In genomic region chr4:152117054-152117453, GRCh38 we compare ENCODE assay signal across 29 cellular contexts.
DNase-seq lines count a peak whose midpoint lies in the region; ATAC-seq and TF ChIP-seq lines count a peak whose summit lies in the region.
"Had no signal": no experiment of that assay in that cellular context is flagged by ENCODE, and none has a peak within 500 bp of the region (broad histone marks: within the 10 kb centered on the region; RNA-seq: fewer than 3 reads in every experiment).

No MANE protein-coding gene starts in this region.

- no peak overlapping the region for H2BK120ac ChIP-seq in H9 (ENCODE audit: low read depth, low read length, poor library complexity, severe bottlenecking)

- ATAC-seq in activated CD8-positive, alpha-beta T cell treated with anti-CD3 and anti-CD28 coated beads for 36 hours, result no peak
- ATAC-seq in activated CD8-positive, alpha-beta T cell treated with anti-CD3 and anti-CD28 coated beads, Interleukin-2, amount 10 ng/mL, durations not matched to agents 7 days and 5 days, result no peak
- ATAC-seq in T-helper 17 cell (no peak), naive B cell (ENCODE audit: low read depth in 2 of 2) (no peak), upper lobe of left lung (ENCODE audit: low FRiP score in 2 of 2) (no peak)
- ATAC-seq: activated CD8-positive, alpha-beta memory T cell treated with anti-CD3 and anti-CD28 coated beads, Interleukin-2, amount 10 ng/mL, durations not matched to agents 7 days and 5 days; body of pancreas had no signal

- CTCF ChIA-PET in activated CD8-positive, alpha-beta T cell treated with anti-CD3 and anti-CD28 coated beads for 36 hours (lab: Charles Lee), result no interaction called here
- CTCF ChIA-PET in activated CD8-positive, alpha-beta T cell treated with anti-CD3 and anti-CD28 coated beads, Interleukin-2, amount 10 ng/mL, durations not matched to agents 7 days and 5 days (lab: Charles Lee), result no interaction called here

- POLR2A ChIA-PET in activated CD8-positive, alpha-beta T cell treated with anti-CD3 and anti-CD28 coated beads for 36 hours (lab: Charles Lee), result no interaction called here
- POLR2A ChIA-PET in activated CD8-positive, alpha-beta T cell treated with anti-CD3 and anti-CD28 coated beads, Interleukin-2, amount 10 ng/mL, durations not matched to agents 7 days and 5 days (lab: Charles Lee), result no interaction called here

- 91 to 92% methylated on average over 3 of the region's 3 CpGs for WGBS in upper lobe of left lung, 2 donors
- WGBS in H9 (ENCODE audit: extremely low coverage, insufficient read length, low lambda C conversion rate), result no CpG with 5 or more reads among the region's 3 CpGs

- intact Hi-C loops in activated CD8-positive, alpha-beta T cell treated with anti-CD3 and anti-CD28 coated beads for 36 hours (cut with micrococcal nuclease), result no loop called here

- H3K4me3 ChIP-seq in BLaER1 treated with 17β-estradiol and CSF1 and Interleukin-3, amounts not matched to agents 10 nM and 100 nM, result no peak overlapping the region
- H3K4me3 ChIP-seq in upper lobe of left lung, result no peak overlapping the region
- H3K4me3 ChIP-seq: body of pancreas, heart right ventricle, MG63, sigmoid colon, tibial artery had no signal

- no peak overlapping the region for H2AK5ac ChIP-seq in H9 (ENCODE audit: insufficient read length, low read length)

- peaks cover 54% of the 10 kb centered on the region for H3K4me1 Mint-ChIP-seq in activated CD8-positive, alpha-beta T cell treated with anti-CD3 and anti-CD28 coated beads for 36 hours (ENCODE audit: low read depth)
- peaks cover 41% of the 10 kb centered on the region for H3K4me1 Mint-ChIP-seq in activated CD8-positive, alpha-beta T cell treated with anti-CD3 and anti-CD28 coated beads, Interleukin-2, amount 10 ng/mL, durations not matched to agents 7 days and 5 days (ENCODE audit: low read depth)
- H3K4me1 Mint-ChIP-seq in T-helper 17 cell (peaks cover 39% of the 10 kb centered on the region), naive B cell (peaks cover 20 to 21% (median 20%) of the 10 kb centered on the region in 3 donors), H9 (peaks cover 5 to 12% of the 10 kb centered on the region in 2 experiments; a peak in 2 of 4 replicates)

- H3K4me1 ChIP-seq in BLaER1 treated with 17β-estradiol and CSF1 and Interleukin-3, amounts not matched to agents 10 nM and 100 nM, result peaks cover 32 to 68% (median 55%) of the 10 kb centered on the region in 10 experiments
- peaks cover 0 to 7% (median 4%) of the 10 kb centered on the region in 4 donors for H3K4me1 ChIP-seq in upper lobe of left lung
- no peaks in the 10 kb centered on the region for H3K4me1 ChIP-seq in H9 (ENCODE audit: insufficient read depth, low read length)
- H3K4me1 ChIP-seq: body of pancreas, Caco-2, sigmoid colon had no signal

- no peak for TF ChIP-seq EP300 in upper lobe of left lung (IDR thresholded peaks at IDR 0.05)

- H3K79me1 ChIP-seq in H9 (ENCODE audit: insufficient read depth, low read depth, low read length, poor library complexity, severe bottlenecking), result no peaks in the 10 kb centered on the region

- no peak overlapping the region for H4K91ac ChIP-seq in H9 (ENCODE audit: insufficient read length, low read depth, low read length)

- no peak for TF ChIP-seq POLR2A in upper lobe of left lung (IDR thresholded peaks at IDR 0.05)

- no peak overlapping the region for H3K4ac ChIP-seq in H9 (ENCODE audit: low read depth, low read length)

- H3K9me3 Mint-ChIP-seq in activated CD8-positive, alpha-beta T cell treated with anti-CD3 and anti-CD28 coated beads for 36 hours, result peaks cover 1% of the 10 kb centered on the region
- H3K9me3 Mint-ChIP-seq in activated CD8-positive, alpha-beta T cell treated with anti-CD3 and anti-CD28 coated beads, Interleukin-2, amount 10 ng/mL, durations not matched to agents 7 days and 5 days (ENCODE audit: insufficient read depth), result peaks cover 11% of the 10 kb centered on the region
- H3K9me3 Mint-ChIP-seq in naive B cell (peaks cover 1 to 11% (median 5%) of the 10 kb centered on the region in 7 donors), H9 (peaks cover 0 to under 1% of the 10 kb centered on the region in 2 experiments; a peak in 1 of 5 replicates)
- H3K9me3 Mint-ChIP-seq: mesothelial cell of epicardium had no signal

- H3T11ph ChIP-seq in H9 (ENCODE audit: low read length), result no peak overlapping the region

- no peaks in the 10 kb centered on the region for H3K27me3 Mint-ChIP-seq in activated CD8-positive, alpha-beta T cell treated with anti-CD3 and anti-CD28 coated beads for 36 hours
- no peaks in the 10 kb centered on the region for H3K27me3 Mint-ChIP-seq in activated CD8-positive, alpha-beta T cell treated with anti-CD3 and anti-CD28 coated beads, Interleukin-2, amount 10 ng/mL, durations not matched to agents 7 days and 5 days (ENCODE audit: low read depth)
- H3K27me3 Mint-ChIP-seq in T-helper 17 cell, result no peaks in the 10 kb centered on the region
- peaks cover 0 to 12% (median 0%) of the 10 kb centered on the region in 3 donors for H3K27me3 Mint-ChIP-seq in naive B cell
- peaks cover 30% of the 10 kb centered on the region for H3K27me3 Mint-ChIP-seq in H9 (ENCODE audit: low read depth)
- H3K27me3 Mint-ChIP-seq: activated CD8-positive, alpha-beta memory T cell treated with anti-CD3 and anti-CD28 coated beads, Interleukin-2, amount 10 ng/mL, durations not matched to agents 7 days and 5 days had no signal

- H3K9ac ChIP-seq in BLaER1 treated with 17β-estradiol and CSF1 and Interleukin-3, amounts not matched to agents 10 nM and 100 nM, result no peak overlapping the region
- no peak overlapping the region for H3K9ac ChIP-seq in H9 (ENCODE audit: extremely low read depth, insufficient read length, low read length)
- H3K9ac ChIP-seq: KMS-11, SK-N-SH had no signal

- no peak overlapping the region for H4K8ac ChIP-seq in H9 (replicated peaks; ENCODE audit: insufficient read length, low read depth, low read length)

- H3K23me2 ChIP-seq in H9 (ENCODE audit: insufficient read length, low read depth, low read length, poor library complexity, severe bottlenecking), result no peaks in the 10 kb centered on the region

- no peak overlapping the region for H4K5ac ChIP-seq in H9 (ENCODE audit: insufficient read length, low read depth, low read length)

- H2BK12ac ChIP-seq in H9 (ENCODE audit: insufficient read length, low read depth, low read length), result no peak overlapping the region

- no peaks in the 10 kb centered on the region for H4K20me1 ChIP-seq in BLaER1 treated with 17β-estradiol and CSF1 and Interleukin-3, amounts not matched to agents 10 nM and 100 nM
- no peaks in the 10 kb centered on the region for H4K20me1 ChIP-seq in H9 (ENCODE audit: control insufficient read depth, insufficient read depth, insufficient read length)

- H2BK20ac ChIP-seq in H9 (ENCODE audit: low read depth, low read length, poor library complexity, severe bottlenecking), result no peak overlapping the region

- peak overlapping the region; percentile 71 for H3K27ac Mint-ChIP-seq in activated CD8-positive, alpha-beta T cell treated with anti-CD3 and anti-CD28 coated beads for 36 hours
- H3K27ac Mint-ChIP-seq in activated CD8-positive, alpha-beta T cell treated with anti-CD3 and anti-CD28 coated beads, Interleukin-2, amount 10 ng/mL, durations not matched to agents 7 days and 5 days, result no peak overlapping the region
- H3K27ac Mint-ChIP-seq in T-helper 17 cell, result peak overlapping the region; percentile 81
- H3K27ac Mint-ChIP-seq in naive B cell, result peak overlapping the region in 4 of 6 donors; percentile 1 to 88 (median 14)
- no peak overlapping the region for H3K27ac Mint-ChIP-seq in H9
- H3K27ac Mint-ChIP-seq: B cell, mesothelial cell of epicardium had no signal

- no peaks in the 10 kb centered on the region for H3K79me2 ChIP-seq in H9 (ENCODE audit: insufficient read depth, low read length)

- H3K36me3 Mint-ChIP-seq in activated CD8-positive, alpha-beta T cell treated with anti-CD3 and anti-CD28 coated beads for 36 hours (ENCODE audit: low read depth), result no peaks in the 10 kb centered on the region
- peaks cover 18% of the 10 kb centered on the region for H3K36me3 Mint-ChIP-seq in activated CD8-positive, alpha-beta T cell treated with anti-CD3 and anti-CD28 coated beads, Interleukin-2, amount 10 ng/mL, durations not matched to agents 7 days and 5 days (ENCODE audit: low read depth)
- peaks cover 3% of the 10 kb centered on the region for H3K36me3 Mint-ChIP-seq in T-helper 17 cell (ENCODE audit: low read depth)
- peaks cover 0 to 4% of the 10 kb centered on the region in 2 donors for H3K36me3 Mint-ChIP-seq in naive B cell
- no peaks in the 10 kb centered on the region for H3K36me3 Mint-ChIP-seq in H9 (ENCODE audit: insufficient read depth in 1 of 3, low read depth in 3 of 3)
- H3K36me3 Mint-ChIP-seq: mesothelial cell of epicardium had no signal

- no peak overlapping the region for H2AFZ ChIP-seq in H9 (ENCODE audit: low read length)

- no peak overlapping the region for H3K4me3 Mint-ChIP-seq in activated CD8-positive, alpha-beta T cell treated with anti-CD3 and anti-CD28 coated beads for 36 hours
- no peak overlapping the region for H3K4me3 Mint-ChIP-seq in activated CD8-positive, alpha-beta T cell treated with anti-CD3 and anti-CD28 coated beads, Interleukin-2, amount 10 ng/mL, durations not matched to agents 7 days and 5 days
- H3K4me3 Mint-ChIP-seq in T-helper 17 cell (peak overlapping the region; percentile 62), naive B cell (peak overlapping the region in 6 of 8 donors; percentile 0 to 75 (median 45)), H9 (no peak overlapping the region)
- H3K4me3 Mint-ChIP-seq: activated CD8-positive, alpha-beta memory T cell treated with anti-CD3 and anti-CD28 coated beads, Interleukin-2, amount 10 ng/mL, durations not matched to agents 7 days and 5 days; mesothelial cell of epicardium had no signal

- peak overlapping the region in 10 of 11 experiments; percentile 72 to 89 (median 84); a peak in 18 of 22 replicates for H3K4me2 ChIP-seq in BLaER1 treated with 17β-estradiol and CSF1 and Interleukin-3, amounts not matched to agents 10 nM and 100 nM
- no peak overlapping the region for H3K4me2 ChIP-seq in H9 (ENCODE audit: insufficient read depth, insufficient read length, low read length)
- H3K4me2 ChIP-seq: KMS-11, SK-N-SH had no signal

- H3K18ac ChIP-seq in H9 (ENCODE audit: insufficient read length, low read depth, low read length), result no peak overlapping the region

- H3K23ac ChIP-seq in H9 (ENCODE audit: insufficient read length, low read depth, low read length), result no peak overlapping the region

- H3K14ac ChIP-seq in H9 (ENCODE audit: insufficient read depth, low read length), result no peak overlapping the region

- no peak overlapping the region for H2BK5ac ChIP-seq in H9 (ENCODE audit: insufficient read length, low read length)

- no peaks in the 10 kb centered on the region for H3K36me3 ChIP-seq in BLaER1 treated with 17β-estradiol and CSF1 and Interleukin-3, amounts not matched to agents 10 nM and 100 nM
- H3K36me3 ChIP-seq in upper lobe of left lung, result no peaks in the 10 kb centered on the region
- H3K36me3 ChIP-seq: heart right ventricle, MG63, sigmoid colon, tibial artery had no signal

- H3K27me3 ChIP-seq in BLaER1 treated with 17β-estradiol and CSF1 and Interleukin-3, amounts not matched to agents 10 nM and 100 nM, result no peaks in the 10 kb centered on the region
- H3K27me3 ChIP-seq in upper lobe of left lung (no peaks in the 10 kb centered on the region), H9 (ENCODE audit: insufficient read depth, low read length) (no peaks in the 10 kb centered on the region)
- H3K27me3 ChIP-seq: body of pancreas, heart right ventricle, MG63, sigmoid colon had no signal

- no peak overlapping the region for H3K56ac ChIP-seq in H9 (ENCODE audit: insufficient read length, low read depth, low read length)

- no peak overlapping the region for H2BK15ac ChIP-seq in H9 (ENCODE audit: low read depth, low read length)

- H3K9me3 ChIP-seq in BLaER1 treated with 17β-estradiol and CSF1 and Interleukin-3, amounts not matched to agents 10 nM and 100 nM (replicated peaks in 1 of 11), result peaks cover 8 to 26% (median 17%) of the 10 kb centered on the region in 11 experiments; a peak in 21 of 22 replicates
- H3K9me3 ChIP-seq in T-helper 17 cell (ENCODE audit: control insufficient read depth, low read length, poor library complexity, severe bottlenecking), result no peaks in the 10 kb centered on the region
- H3K9me3 ChIP-seq in upper lobe of left lung, result no peaks in the 10 kb centered on the region
- H3K9me3 ChIP-seq in H9 (ENCODE audit: control insufficient read depth, low read depth, low read length), result no peaks in the 10 kb centered on the region
- H3K9me3 ChIP-seq: body of pancreas, Caco-2, MG63, SK-N-SH, tibial artery had no signal

- no peak for DNase-seq in activated CD8-positive, alpha-beta T cell treated with anti-CD3 and anti-CD28 coated beads for 36 hours
- no peak for DNase-seq in activated CD8-positive, alpha-beta T cell treated with anti-CD3 and anti-CD28 coated beads, Interleukin-2, amount 10 ng/mL, durations not matched to agents 7 days and 5 days
- no peak for DNase-seq in T-helper 17 cell
- no peak for DNase-seq in naive B cell
- DNase-seq in NCI-H1694 (lab: John Stamatoyannopoulos, UW), result no peak
- DNase-seq in upper lobe of left lung, result no peak
- no peak for DNase-seq in H9
- DNase-seq: activated CD8-positive, alpha-beta memory T cell treated with anti-CD3 and anti-CD28 coated beads, Interleukin-2, amount 10 ng/mL, durations not matched to agents 7 days and 5 days; body of pancreas; Caco-2; dermis blood vessel endothelial cell; DMS53; foreskin melanocyte; heart right ventricle; kidney; MG63; NCI-H1105 treated with DMSO at 0.1 percent for 48 hours; NCI-H2029; OCI-M1; sigmoid colon; SK-N-SH; stimulated activated CD4-positive, alpha-beta T cell treated with anti-CD3 and anti-CD28 coated beads, Interleukin-12 subunit alpha, Interleukin-12 subunit beta, amount 100 ng/mL, for 4 hours; stimulated activated CD4-positive, alpha-beta T cell treated with anti-CD3 and anti-CD28 coated beads, Interleukin-2, amount 100 ng/mL, for 48 hours; tibial artery had no signal

- peak overlapping the region in 1 of 11 experiments; percentile 62; a peak in 2 of 22 replicates for H3K27ac ChIP-seq in BLaER1 treated with 17β-estradiol and CSF1 and Interleukin-3, amounts not matched to agents 10 nM and 100 nM
- no peak overlapping the region for H3K27ac ChIP-seq in upper lobe of left lung
- no peak overlapping the region for H3K27ac ChIP-seq in H9 (ENCODE audit: insufficient read length, low read depth, low read length)
- H3K27ac ChIP-seq: body of pancreas, HL-60, KMS-11, sigmoid colon, tibial artery had no signal

- TF ChIP-seq CTCF in activated CD8-positive, alpha-beta T cell treated with anti-CD3 and anti-CD28 coated beads for 36 hours (IDR thresholded peaks at IDR 0.05), result no peak
- TF ChIP-seq CTCF in upper lobe of left lung (IDR thresholded peaks at IDR 0.05) (no peak), H9 (conservative IDR thresholded peaks at IDR 0.05) (no peak)

Comparison
In these comparisons a context has a peak if more than half of its experiments do, and no peak if none do; other contexts are left out.
1. H3K27ac Mint-ChIP-seq: peak in activated CD8-positive, alpha-beta T cell treated with anti-CD3 and anti-CD28 coated beads for 36 hours (single experiment), T-helper 17 cell (single experiment) and naive B cell (4 of 6); none in activated CD8-positive, alpha-beta T cell treated with anti-CD3 and anti-CD28 coated beads, Interleukin-2, amount 10 ng/mL, durations not matched to agents 7 days and 5 days (single experiment) and H9 (0 of 3).
2. H3K4me3 Mint-ChIP-seq: peak in T-helper 17 cell (single experiment) and naive B cell (6 of 8); none in activated CD8-positive, alpha-beta T cell treated with anti-CD3 and anti-CD28 coated beads for 36 hours (single experiment), activated CD8-positive, alpha-beta T cell treated with anti-CD3 and anti-CD28 coated beads, Interleukin-2, amount 10 ng/mL, durations not matched to agents 7 days and 5 days (single experiment) and H9 (0 of 2).